ENCODE assay signal across 10 cellular contexts in genomic region chr5:139708434-139708849, GRCh38.
DNase-seq lines count a peak whose midpoint lies in the region; ATAC-seq and TF ChIP-seq lines count a peak whose summit lies in the region.
"Had no signal": no experiment of that assay in that cellular context is flagged by ENCODE, and none has a peak within 500 bp of the region (broad histone marks: within the 10 kb centered on the region; RNA-seq: fewer than 3 reads in every experiment).

No MANE protein-coding gene starts in this region.

- H3K27ac Mint-ChIP-seq in neural progenitor cell: peak overlapping the region; percentile 93
- no peak overlapping the region for H3K27ac Mint-ChIP-seq in T-helper 2 cell treated with Interferon-gamma antibody and Interleukin-4, amounts not matched to agents 5 μg/mL and 100 μg/mL, for 36 hours

- peaks cover 71% of the 10 kb centered on the region for H3F3A ChIP-seq in neural progenitor cell (ENCODE audit: low read depth)

- TF ChIP-seq CTCF in neural progenitor cell (IDR thresholded peaks at IDR 0.05) (no peak), foreskin keratinocyte (conservative IDR thresholded peaks at IDR 0.05) (no peak)

- no peaks in the 10 kb centered on the region for H3K27me3 ChIP-seq in BLaER1
- H3K27me3 ChIP-seq in HUES6 (ENCODE audit: control insufficient read depth, insufficient read depth, low read length): peaks cover 14% of the 10 kb centered on the region
- H3K27me3 ChIP-seq in neural progenitor cell: peaks cover 31% of the 10 kb centered on the region
- peaks cover 72% of the 10 kb centered on the region for H3K27me3 ChIP-seq in foreskin keratinocyte

- H3K4me3 ChIP-seq in BLaER1 (0 out of 2 replicates have a peak overlapping the region, but pooled peaks have one; percentile 70), HUES6 (ENCODE audit: low read depth, low read length) (peak overlapping the region; percentile 52), neural progenitor cell (no peak overlapping the region)

- H2AFZ ChIP-seq in neural progenitor cell (replicated peaks): no peak overlapping the region

- H3K27me3 Mint-ChIP-seq in neural progenitor cell (ENCODE audit: insufficient read depth, low read depth): peaks cover 11% of the 10 kb centered on the region
- H3K27me3 Mint-ChIP-seq in T-helper 2 cell treated with Interferon-gamma antibody and Interleukin-4, amounts not matched to agents 5 μg/mL and 100 μg/mL, for 36 hours (ENCODE audit: low read depth): peaks cover 57% of the 10 kb centered on the region

- ATAC-seq in foreskin keratinocyte: no peak

- no peaks in the 10 kb centered on the region for H3K36me3 ChIP-seq in BLaER1
- no peaks in the 10 kb centered on the region for H3K36me3 ChIP-seq in HUES6 (ENCODE audit: control insufficient read depth, insufficient read depth, low read length)
- no peaks in the 10 kb centered on the region for H3K36me3 ChIP-seq in neural progenitor cell

- H3K27ac ChIP-seq in BLaER1 (peak overlapping the region; percentile 90), HUES6 (ENCODE audit: low read depth, low read length) (peak overlapping the region; percentile 73; the same call in 1 of the 2 replicates), cingulate gyrus (ENCODE audit: low read depth, low read length) (peak overlapping the region; percentile 49), neural progenitor cell (no peak overlapping the region), foreskin keratinocyte (no peak overlapping the region)
- H3K27ac ChIP-seq: C4-2B had no signal

- H3K4me1 ChIP-seq in BLaER1 (peaks cover 97% of the 10 kb centered on the region), HUES6 (ENCODE audit: control insufficient read depth, insufficient read depth, low read length) (peaks cover 51% of the 10 kb centered on the region), neural progenitor cell (peaks cover 43% of the 10 kb centered on the region), foreskin keratinocyte (no peaks in the 10 kb centered on the region)

- H3K4me2 ChIP-seq in BLaER1 (peak overlapping the region; percentile 99), neural progenitor cell (peak overlapping the region; percentile 87)

- H3K9me3 Mint-ChIP-seq in neural progenitor cell: peaks cover 3% of the 10 kb centered on the region
- H3K9me3 Mint-ChIP-seq in T-helper 2 cell treated with Interferon-gamma antibody and Interleukin-4, amounts not matched to agents 5 μg/mL and 100 μg/mL, for 36 hours: no peaks in the 10 kb centered on the region

- H3K36me3 Mint-ChIP-seq in neural progenitor cell: no peaks in the 10 kb centered on the region
- no peaks in the 10 kb centered on the region for H3K36me3 Mint-ChIP-seq in T-helper 2 cell treated with Interferon-gamma antibody and Interleukin-4, amounts not matched to agents 5 μg/mL and 100 μg/mL, for 36 hours (ENCODE audit: low read depth)

- H4K20me1 ChIP-seq in BLaER1 (no peaks in the 10 kb centered on the region), neural progenitor cell (ENCODE audit: low read depth) (no peaks in the 10 kb centered on the region)

- H3K79me2 ChIP-seq in neural progenitor cell (ENCODE audit: low read depth): no peaks in the 10 kb centered on the region

- H3K9me3 ChIP-seq in BLaER1: no peaks in the 10 kb centered on the region
- no peaks in the 10 kb centered on the region for H3K9me3 ChIP-seq in HUES6 (ENCODE audit: control insufficient read depth, insufficient read depth, low read depth, low read length)
- H3K9me3 ChIP-seq in neural progenitor cell (ENCODE audit: low read depth): no peaks in the 10 kb centered on the region

- H3K4me3 Mint-ChIP-seq in neural progenitor cell: peak overlapping the region; percentile 78
- no peak overlapping the region for H3K4me3 Mint-ChIP-seq in T-helper 2 cell treated with Interferon-gamma antibody and Interleukin-4, amounts not matched to agents 5 μg/mL and 100 μg/mL, for 36 hours

- peaks cover 57% of the 10 kb centered on the region for H3K4me1 Mint-ChIP-seq in neural progenitor cell
- H3K4me1 Mint-ChIP-seq in T-helper 2 cell treated with Interferon-gamma antibody and Interleukin-4, amounts not matched to agents 5 μg/mL and 100 μg/mL, for 36 hours (ENCODE audit: low read depth): no peaks in the 10 kb centered on the region

- peak; percentile 52 for DNase-seq in neural progenitor cell (ENCODE audit: low spot score)
- no peak for DNase-seq in NCI-H748 treated with DMSO at 0.1 percent for 48 hours (lab: John Stamatoyannopoulos, UW)
- no peak for DNase-seq in foreskin keratinocyte
- no peak for DNase-seq in activated naive CD4-positive, alpha-beta T cell treated with Interleukin-2 at 50 U/mL for 16 hours
- DNase-seq in T-helper 2 cell treated with Interferon-gamma antibody and Interleukin-4, amounts not matched to agents 5 μg/mL and 100 μg/mL, for 36 hours (ENCODE audit: low spot score): no peak
- DNase-seq: hippocampal formation had no signal

- peak overlapping the region; percentile 79; the same call in 1 of the 2 replicates for H3K9ac ChIP-seq in BLaER1
- H3K9ac ChIP-seq in HUES6 (ENCODE audit: low read length): peak overlapping the region; percentile 61
- no peak overlapping the region for H3K9ac ChIP-seq in neural progenitor cell

Comparison
In these comparisons a context has a peak if more than half of its experiments do, and no peak if none do; other contexts are left out.
1. H3K27ac ChIP-seq: peak in BLaER1 (single experiment), HUES6 (single experiment) and cingulate gyrus (single experiment); none in neural progenitor cell (single experiment) and foreskin keratinocyte (single experiment).